In genomic region chr16:48117217-48118105, GRCh38 we compare ENCODE assay signal across 8 cellular contexts.
DNase-seq lines count a peak whose midpoint lies in the region; ATAC-seq and TF ChIP-seq lines count a peak whose summit lies in the region.

No MANE protein-coding gene starts in this region.

- H3K4me3 ChIP-seq in LNCaP clone FGC (ENCODE audit: low read depth, low read length) (no peak overlapping the region), cardiac fibroblast (replicated peaks in 1 of 2; ENCODE audit: low read depth in 2 of 2, low read length in 2 of 2) (no peak overlapping the region)

- H3K27ac ChIP-seq in VCaP, result no peak overlapping the region

- H3K4me1 Mint-ChIP-seq in memory B cell, result no peaks in the 10 kb centered on the region

- no peak overlapping the region for H3K27ac Mint-ChIP-seq in memory B cell

- peak; percentile 90 for DNase-seq in DMS 273 (lab: John Stamatoyannopoulos, UW; ENCODE audit: unreplicated experiment)
- DNase-seq in LNCaP clone FGC (ENCODE audit: low read depth), result no peak
- peak; percentile 52 to 62 for DNase-seq in cardiac fibroblast (ENCODE audit: low read depth in 2 of 2)
- DNase-seq in memory B cell (ENCODE audit: low spot score in 2 of 2), result peak; percentile 40 to 55
- peak in 4 of 6 experiments; percentile 13 to 27 (median 14) for DNase-seq in stimulated activated naive CD4-positive, alpha-beta T cell (lab: John Stamatoyannopoulos, UW)
- DNase-seq in NCI-H2107 (lab: John Stamatoyannopoulos, UW), result no peak

- H3K4me3 Mint-ChIP-seq in memory B cell, result no peak overlapping the region

- no peaks in the 10 kb centered on the region for H3K9me3 Mint-ChIP-seq in memory B cell

- H3K27me3 Mint-ChIP-seq in memory B cell, result peaks cover 11% of the 10 kb centered on the region

- H3K36me3 Mint-ChIP-seq in memory B cell, result no peaks in the 10 kb centered on the region

- TF ChIP-seq CTCF in LNCaP clone FGC (IDR thresholded peaks at IDR 0.05; ENCODE audit: control insufficient read depth, extremely low read depth, insufficient read depth) (peak; percentile 68), VCaP (conservative IDR thresholded peaks at IDR 0.05) (peak; percentile 62), cardiac fibroblast (IDR thresholded peaks at IDR 0.05; ENCODE audit: low read depth, low read length) (peak; percentile 92)

- ATAC-seq in GM19467 (IDR thresholded peaks at IDR 0.05; ENCODE audit: unreplicated experiment) (peak; percentile 90), memory B cell (ENCODE audit: low read depth) (peak; percentile 76)

Comparison
In these comparisons a context has a peak if more than half of its experiments do, and no peak if none do; other contexts are left out.
1. DNase-seq: peak in DMS 273 (single experiment), cardiac fibroblast (2 of 2), memory B cell (2 of 2) and stimulated activated naive CD4-positive, alpha-beta T cell (4 of 6); none in LNCaP clone FGC (single experiment) and NCI-H2107 (single experiment).
2. Peak in every context shown above with its lines, with median percentiles within 50 percentile points of each other: CTCF ChIP-seq.